ENCODE assay signal across 15 cellular contexts in genomic region chr15:47820047-47820779, GRCh38.
DNase-seq lines count a peak whose midpoint lies in the region; ATAC-seq, FAIRE-seq and TF ChIP-seq lines count a peak whose summit lies in the region.
"Had no signal": no experiment of that assay in that cellular context is flagged by ENCODE, and none has a peak within 500 bp of the region (broad histone marks: within the 10 kb centered on the region; RNA-seq: fewer than 3 reads in every experiment).

No MANE protein-coding gene starts in this region.

- peaks cover 24% of the 10 kb centered on the region for H3K4me1 ChIP-seq in RWPE2 (ENCODE audit: insufficient read depth, poor library complexity, severe bottlenecking)
- H3K4me1 ChIP-seq: right lobe of liver had no signal

- H3K27ac ChIP-seq in RWPE2 (ENCODE audit: poor library complexity, severe bottlenecking): peak overlapping the region; percentile 69
- H3K27ac ChIP-seq: HL-60, right lobe of liver had no signal

- H3K36me3 ChIP-seq in RWPE2 (ENCODE audit: low read depth): no peaks in the 10 kb centered on the region
- H3K36me3 ChIP-seq: right lobe of liver had no signal

- intact Hi-C loops in sciatic nerve (cut with DNase I): no loop called here

- peak; percentile 97 for ATAC-seq in RWPE2 (ENCODE audit: low read depth)
- peak; percentile 34 for ATAC-seq in sciatic nerve
- ATAC-seq in GM19467 (IDR thresholded peaks at IDR 0.05; ENCODE audit: unreplicated experiment): no peak
- ATAC-seq: activated CD4-positive, CD25-positive, alpha-beta regulatory T cell treated with anti-CD3 and anti-CD28 coated beads, Interleukin-2, amount 50 U/mL, for 24 hours; activated naive CD8-positive, alpha-beta T cell treated with anti-CD3 and anti-CD28 coated beads, Interleukin-2, amount 50 U/mL, for 24 hours; right lobe of liver had no signal

- H3K4me3 ChIP-seq in RWPE2 (ENCODE audit: severe bottlenecking): no peak overlapping the region
- H3K4me3 ChIP-seq in fibroblast of pulmonary artery (replicated peaks; ENCODE audit: low read depth, low read length): no peak overlapping the region
- H3K4me3 ChIP-seq: right lobe of liver had no signal

- no peaks in the 10 kb centered on the region for H3K9me3 ChIP-seq in RWPE2 (ENCODE audit: severe bottlenecking)
- H3K9me3 ChIP-seq: right lobe of liver had no signal

- FAIRE-seq in urothelium cell line (lab: Jason Lieb, UNC): no peak

- H3K27me3 ChIP-seq in RWPE2 (ENCODE audit: insufficient read depth, poor library complexity, severe bottlenecking): no peaks in the 10 kb centered on the region
- H3K27me3 ChIP-seq: right lobe of liver had no signal

- TF ChIP-seq CTCF in RWPE2 (IDR thresholded peaks at IDR 0.05; ENCODE audit: poor library complexity, severe bottlenecking) (no peak), fibroblast of pulmonary artery (IDR thresholded peaks at IDR 0.05; ENCODE audit: low read length, missing control alignments) (no peak)

- DNase-seq in DMS53 (lab: John Stamatoyannopoulos, UW) (peak; percentile 56), DMS53 treated with DMSO at 0.1 percent for 48 hours (lab: John Stamatoyannopoulos, UW; ENCODE audit: unreplicated experiment) (no peak), RWPE2 (ENCODE audit: low spot score) (peak; percentile 89), fibroblast of pulmonary artery (ENCODE audit: low read depth) (peak; percentile 78), sciatic nerve (ENCODE audit: low spot score) (no peak), NCI-H2081 (lab: John Stamatoyannopoulos, UW) (no peak), urothelium cell line (ENCODE audit: low spot score) (no peak)
- DNase-seq: 8988T; activated naive CD8-positive, alpha-beta T cell treated with anti-CD3 and anti-CD28 coated beads, Interleukin-2, amount 50 U/mL, for 24 hours; effector CD4-positive, alpha-beta T cell; nephron progenitor cell; right lobe of liver had no signal

Comparison
In these comparisons a context has a peak if more than half of its experiments do, and no peak if none do; other contexts are left out.
1. DNase-seq: peak in DMS53 (single experiment), RWPE2 (single experiment) and fibroblast of pulmonary artery (single experiment); none in DMS53 treated with DMSO at 0.1 percent for 48 hours (single experiment), sciatic nerve (single experiment), NCI-H2081 (0 of 2) and urothelium cell line (single experiment).